ENCODE assay signal across 1 cellular context in the genomic region with DNA sequence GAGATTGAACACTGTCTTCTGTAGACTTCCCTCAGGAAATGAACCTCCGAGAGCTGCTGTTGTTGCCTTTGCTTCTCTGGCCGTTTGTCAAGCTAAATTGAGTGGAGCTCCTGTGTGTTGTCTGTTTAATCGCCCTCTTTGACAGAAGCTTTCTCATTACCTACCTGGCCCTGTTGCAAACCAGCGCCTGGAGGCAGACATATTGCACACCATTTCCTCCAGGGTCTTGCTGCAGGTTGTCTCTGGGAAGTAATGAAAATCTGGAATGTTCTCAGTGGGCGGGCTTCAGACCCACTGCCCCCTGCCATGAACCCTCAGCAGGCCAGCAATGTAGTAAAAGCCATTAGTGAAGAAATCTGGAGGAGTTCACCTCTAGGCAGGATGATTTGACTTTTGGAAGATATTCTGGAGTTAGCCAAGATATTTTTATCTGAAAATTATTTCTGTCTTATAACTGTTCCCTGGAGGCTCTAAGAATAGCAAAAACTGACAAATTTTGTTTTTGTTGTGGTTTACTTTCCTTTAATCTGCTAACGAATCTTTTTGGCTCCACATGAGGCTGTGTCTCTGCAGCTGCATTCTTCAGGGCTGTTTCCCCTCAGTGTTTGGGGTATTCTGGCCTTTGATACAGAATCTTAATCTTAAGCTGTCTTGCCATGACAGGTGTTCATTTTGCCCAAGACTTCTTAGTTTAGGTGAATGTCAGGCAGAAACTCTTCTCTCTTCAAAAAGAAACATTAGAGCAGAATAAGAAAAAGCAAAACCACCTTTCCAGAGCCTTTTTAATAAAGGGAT.
TF ChIP-seq lines count a peak whose summit lies in the region.

No MANE protein-coding gene starts in this region.

TF ChIP-seq in GM23338, 12 proteins besides CTCF, POLR2A, EP300 and RAD21:
- TF ChIP-seq, protein P1, sequence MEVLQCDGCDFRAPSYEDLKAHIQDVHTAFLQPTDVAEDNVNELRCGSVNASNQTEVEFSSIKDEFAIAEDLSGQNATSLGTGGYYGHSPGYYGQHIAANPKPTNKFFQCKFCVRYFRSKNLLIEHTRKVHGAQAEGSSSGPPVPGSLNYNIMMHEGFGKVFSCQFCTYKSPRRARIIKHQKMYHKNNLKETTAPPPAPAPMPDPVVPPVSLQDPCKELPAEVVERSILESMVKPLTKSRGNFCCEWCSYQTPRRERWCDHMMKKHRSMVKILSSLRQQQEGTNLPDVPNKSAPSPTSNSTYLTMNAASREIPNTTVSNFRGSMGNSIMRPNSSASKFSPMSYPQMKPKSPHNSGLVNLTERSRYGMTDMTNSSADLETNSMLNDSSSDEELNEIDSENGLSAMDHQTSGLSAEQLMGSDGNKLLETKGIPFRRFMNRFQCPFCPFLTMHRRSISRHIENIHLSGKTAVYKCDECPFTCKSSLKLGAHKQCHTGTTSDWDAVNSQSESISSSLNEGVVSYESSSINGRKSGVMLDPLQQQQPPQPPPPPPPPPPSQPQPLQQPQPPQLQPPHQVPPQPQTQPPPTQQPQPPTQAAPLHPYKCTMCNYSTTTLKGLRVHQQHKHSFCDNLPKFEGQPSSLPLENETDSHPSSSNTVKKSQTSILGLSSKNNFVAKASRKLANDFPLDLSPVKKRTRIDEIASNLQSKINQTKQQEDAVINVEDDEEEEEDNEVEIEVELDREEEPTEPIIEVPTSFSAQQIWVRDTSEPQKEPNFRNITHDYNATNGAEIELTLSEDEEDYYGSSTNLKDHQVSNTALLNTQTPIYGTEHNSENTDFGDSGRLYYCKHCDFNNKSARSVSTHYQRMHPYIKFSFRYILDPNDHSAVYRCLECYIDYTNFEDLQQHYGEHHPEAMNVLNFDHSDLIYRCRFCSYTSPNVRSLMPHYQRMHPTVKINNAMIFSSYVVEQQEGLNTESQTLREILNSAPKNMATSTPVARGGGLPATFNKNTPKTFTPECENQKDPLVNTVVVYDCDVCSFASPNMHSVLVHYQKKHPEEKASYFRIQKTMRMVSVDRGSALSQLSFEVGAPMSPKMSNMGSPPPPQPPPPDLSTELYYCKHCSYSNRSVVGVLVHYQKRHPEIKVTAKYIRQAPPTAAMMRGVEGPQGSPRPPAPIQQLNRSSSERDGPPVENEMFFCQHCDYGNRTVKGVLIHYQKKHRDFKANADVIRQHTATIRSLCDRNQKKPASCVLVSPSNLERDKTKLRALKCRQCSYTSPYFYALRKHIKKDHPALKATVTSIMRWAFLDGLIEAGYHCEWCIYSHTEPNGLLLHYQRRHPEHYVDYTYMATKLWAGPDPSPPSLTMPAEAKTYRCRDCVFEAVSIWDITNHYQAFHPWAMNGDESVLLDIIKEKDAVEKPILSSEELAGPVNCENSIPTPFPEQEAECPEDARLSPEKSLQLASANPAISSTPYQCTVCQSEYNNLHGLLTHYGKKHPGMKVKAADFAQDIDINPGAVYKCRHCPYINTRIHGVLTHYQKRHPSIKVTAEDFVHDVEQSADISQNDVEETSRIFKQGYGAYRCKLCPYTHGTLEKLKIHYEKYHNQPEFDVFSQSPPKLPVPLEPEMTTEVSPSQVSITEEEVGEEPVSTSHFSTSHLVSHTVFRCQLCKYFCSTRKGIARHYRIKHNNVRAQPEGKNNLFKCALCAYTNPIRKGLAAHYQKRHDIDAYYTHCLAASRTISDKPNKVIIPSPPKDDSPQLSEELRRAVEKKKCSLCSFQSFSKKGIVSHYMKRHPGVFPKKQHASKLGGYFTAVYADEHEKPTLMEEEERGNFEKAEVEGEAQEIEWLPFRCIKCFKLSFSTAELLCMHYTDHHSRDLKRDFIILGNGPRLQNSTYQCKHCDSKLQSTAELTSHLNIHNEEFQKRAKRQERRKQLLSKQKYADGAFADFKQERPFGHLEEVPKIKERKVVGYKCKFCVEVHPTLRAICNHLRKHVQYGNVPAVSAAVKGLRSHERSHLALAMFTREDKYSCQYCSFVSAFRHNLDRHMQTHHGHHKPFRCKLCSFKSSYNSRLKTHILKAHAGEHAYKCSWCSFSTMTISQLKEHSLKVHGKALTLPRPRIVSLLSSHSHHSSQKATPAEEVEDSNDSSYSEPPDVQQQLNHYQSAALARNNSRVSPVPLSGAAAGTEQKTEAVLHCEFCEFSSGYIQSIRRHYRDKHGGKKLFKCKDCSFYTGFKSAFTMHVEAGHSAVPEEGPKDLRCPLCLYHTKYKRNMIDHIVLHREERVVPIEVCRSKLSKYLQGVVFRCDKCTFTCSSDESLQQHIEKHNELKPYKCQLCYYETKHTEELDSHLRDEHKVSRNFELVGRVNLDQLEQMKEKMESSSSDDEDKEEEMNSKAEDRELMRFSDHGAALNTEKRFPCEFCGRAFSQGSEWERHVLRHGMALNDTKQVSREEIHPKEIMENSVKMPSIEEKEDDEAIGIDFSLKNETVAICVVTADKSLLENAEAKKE (CRISPR knock-in tag; IDR thresholded peaks at IDR 0.05) = no peak
- TF ChIP-seq, protein P2, sequence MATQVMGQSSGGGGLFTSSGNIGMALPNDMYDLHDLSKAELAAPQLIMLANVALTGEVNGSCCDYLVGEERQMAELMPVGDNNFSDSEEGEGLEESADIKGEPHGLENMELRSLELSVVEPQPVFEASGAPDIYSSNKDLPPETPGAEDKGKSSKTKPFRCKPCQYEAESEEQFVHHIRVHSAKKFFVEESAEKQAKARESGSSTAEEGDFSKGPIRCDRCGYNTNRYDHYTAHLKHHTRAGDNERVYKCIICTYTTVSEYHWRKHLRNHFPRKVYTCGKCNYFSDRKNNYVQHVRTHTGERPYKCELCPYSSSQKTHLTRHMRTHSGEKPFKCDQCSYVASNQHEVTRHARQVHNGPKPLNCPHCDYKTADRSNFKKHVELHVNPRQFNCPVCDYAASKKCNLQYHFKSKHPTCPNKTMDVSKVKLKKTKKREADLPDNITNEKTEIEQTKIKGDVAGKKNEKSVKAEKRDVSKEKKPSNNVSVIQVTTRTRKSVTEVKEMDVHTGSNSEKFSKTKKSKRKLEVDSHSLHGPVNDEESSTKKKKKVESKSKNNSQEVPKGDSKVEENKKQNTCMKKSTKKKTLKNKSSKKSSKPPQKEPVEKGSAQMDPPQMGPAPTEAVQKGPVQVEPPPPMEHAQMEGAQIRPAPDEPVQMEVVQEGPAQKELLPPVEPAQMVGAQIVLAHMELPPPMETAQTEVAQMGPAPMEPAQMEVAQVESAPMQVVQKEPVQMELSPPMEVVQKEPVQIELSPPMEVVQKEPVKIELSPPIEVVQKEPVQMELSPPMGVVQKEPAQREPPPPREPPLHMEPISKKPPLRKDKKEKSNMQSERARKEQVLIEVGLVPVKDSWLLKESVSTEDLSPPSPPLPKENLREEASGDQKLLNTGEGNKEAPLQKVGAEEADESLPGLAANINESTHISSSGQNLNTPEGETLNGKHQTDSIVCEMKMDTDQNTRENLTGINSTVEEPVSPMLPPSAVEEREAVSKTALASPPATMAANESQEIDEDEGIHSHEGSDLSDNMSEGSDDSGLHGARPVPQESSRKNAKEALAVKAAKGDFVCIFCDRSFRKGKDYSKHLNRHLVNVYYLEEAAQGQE (IDR thresholded peaks at IDR 0.05; ENCODE audit: unreplicated experiment) = no peak
- TF ChIP-seq ZNF114 (CRISPR knock-in tag; IDR thresholded peaks at IDR 0.05) = no peak
- TF ChIP-seq EZH2phosphoT487 (IDR thresholded peaks at IDR 0.05; ENCODE audit: unreplicated experiment) = no peak
- no peak for TF ChIP-seq POLR2AphosphoS5 (IDR thresholded peaks at IDR 0.05; ENCODE audit: low read depth)
- TF ChIP-seq ZNF331 (CRISPR knock-in tag; IDR thresholded peaks at IDR 0.05; ENCODE audit: low read depth) = no peak
- TF ChIP-seq STAT1 (IDR thresholded peaks at IDR 0.05; ENCODE audit: unreplicated experiment) = no peak
- TF ChIP-seq CREB1 (CRISPR knock-in tag; IDR thresholded peaks at IDR 0.05; ENCODE audit: low read depth) = no peak
- no peak for TF ChIP-seq EZH2 (IDR thresholded peaks at IDR 0.05; ENCODE audit: low read depth, unreplicated experiment)
- no peak for TF ChIP-seq JUNB (IDR thresholded peaks at IDR 0.05; ENCODE audit: unreplicated experiment)
- TF ChIP-seq, protein P3, sequence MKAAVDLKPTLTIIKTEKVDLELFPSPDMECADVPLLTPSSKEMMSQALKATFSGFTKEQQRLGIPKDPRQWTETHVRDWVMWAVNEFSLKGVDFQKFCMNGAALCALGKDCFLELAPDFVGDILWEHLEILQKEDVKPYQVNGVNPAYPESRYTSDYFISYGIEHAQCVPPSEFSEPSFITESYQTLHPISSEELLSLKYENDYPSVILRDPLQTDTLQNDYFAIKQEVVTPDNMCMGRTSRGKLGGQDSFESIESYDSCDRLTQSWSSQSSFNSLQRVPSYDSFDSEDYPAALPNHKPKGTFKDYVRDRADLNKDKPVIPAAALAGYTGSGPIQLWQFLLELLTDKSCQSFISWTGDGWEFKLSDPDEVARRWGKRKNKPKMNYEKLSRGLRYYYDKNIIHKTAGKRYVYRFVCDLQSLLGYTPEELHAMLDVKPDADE (IDR thresholded peaks at IDR 0.05) = no peak
- TF ChIP-seq NANOG (IDR thresholded peaks at IDR 0.05; ENCODE audit: borderline replicate concordance) = no peak
